Comparison of ENCODE assay signal across 11 cellular contexts in genomic region chr1:52867060-52867845, GRCh38. TPM values are rescaled to one million over a fixed set of nuclear protein-coding genes. Genes with fewer than 3 reads are reported as not detected.
A peak's percentile ranks its signal among the peaks of the same experiment; 100 is the strongest.
DNase-seq lines count a peak whose midpoint lies in the region; ATAC-seq, FAIRE-seq and TF ChIP-seq lines count a peak whose summit lies in the region.
"Had no signal": no experiment of that assay in that cellular context is flagged by ENCODE, and none has a peak within 500 bp of the region (broad histone marks: within the 10 kb centered on the region; RNA-seq: fewer than 3 reads in every experiment).

No MANE protein-coding gene starts in this region.

- intact Hi-C loops in endothelial cell of umbilical vein (cut with micrococcal nuclease) (no loop called here), Right ventricle myocardium superior (cut with DNase I) (no loop called here)

- dilution Hi-C loops in endothelial cell of umbilical vein (cut with MboI; ENCODE audit: extremely low pct_ligation_motif_present, low sequenced_read_pairs), result no loop called here

- H3K9me3 ChIP-seq in endothelial cell of umbilical vein (replicated peaks; ENCODE audit: control insufficient read depth, insufficient read depth, low read length), result no peaks in the 10 kb centered on the region

- H2AFZ ChIP-seq in endothelial cell of umbilical vein (ENCODE audit: low read depth, low read length), result no peak overlapping the region

- POLR2A ChIA-PET in endothelial cell of umbilical vein (lab: Charles Lee), result no interaction called here

- FAIRE-seq in endothelial cell of umbilical vein (lab: Jason Lieb, UNC), result peak; percentile 31
- no peak for FAIRE-seq in urothelium cell line (lab: Jason Lieb, UNC)

- TF ChIP-seq POLR2A in endothelial cell of umbilical vein (IDR thresholded peaks at IDR 0.05; ENCODE audit: low read depth, low read length), result no peak

- CTCF ChIA-PET in endothelial cell of umbilical vein (lab: Charles Lee), result interaction anchor here (0.5 to 1.3 kb wide), 3 partner anchors 10 to 26 kb away, joined by 3 to 4 read pairs (median 3); no protein-coding TSS in a partner anchor

- H3K27ac ChIP-seq in endothelial cell of umbilical vein (ENCODE audit: insufficient read depth, low read depth, low read length), result no peak overlapping the region
- H3K27ac ChIP-seq: cardiac muscle cell had no signal

- H3K9ac ChIP-seq in endothelial cell of umbilical vein (replicated peaks; ENCODE audit: extremely low read depth, insufficient read depth, low read length), result no peak overlapping the region

- H3K4me1 ChIP-seq in endothelial cell of umbilical vein (ENCODE audit: control insufficient read depth, extremely low read depth, insufficient read depth, low read length), result no peaks in the 10 kb centered on the region

- ATAC-seq in GM18517 (IDR thresholded peaks at IDR 0.05; ENCODE audit: unreplicated experiment) (peak; percentile 92), HG03103 (IDR thresholded peaks at IDR 0.05; ENCODE audit: low read depth, unreplicated experiment) (peak; percentile 65), Right ventricle myocardium superior (ENCODE audit: poor library complexity) (no peak), HG02970 (IDR thresholded peaks at IDR 0.05; ENCODE audit: low FRiP score, unreplicated experiment) (no peak)
- ATAC-seq: Panc1 had no signal

- BruUV-seq in endothelial cell of umbilical vein (replicated peaks; lab: Mats Ljungman, UMichigan), result no TSS peak

- no peaks in the 10 kb centered on the region for H3K9me1 ChIP-seq in endothelial cell of umbilical vein (replicated peaks; ENCODE audit: control insufficient read depth, extremely low read depth, insufficient read depth, low read length)

- no peaks in the 10 kb centered on the region for H4K20me1 ChIP-seq in endothelial cell of umbilical vein (replicated peaks; ENCODE audit: control insufficient read depth, extremely low read depth, insufficient read depth, low read length)

- H3K4me2 ChIP-seq in endothelial cell of umbilical vein (ENCODE audit: insufficient read depth, low read length), result no peak overlapping the region

- H3K79me2 ChIP-seq in endothelial cell of umbilical vein (ENCODE audit: control insufficient read depth, insufficient read depth, low read length), result no peaks in the 10 kb centered on the region

- peak; percentile 74 for DNase-seq in GM20000 (ENCODE audit: low spot score)
- no peak for DNase-seq in endothelial cell of umbilical vein (ENCODE audit: low read depth, low spot score)
- no peak for DNase-seq in Right ventricle myocardium superior
- DNase-seq in activated CD4-positive, alpha-beta T cell treated with anti-CD3 and anti-CD28 coated beads for 1 hour, result no peak
- DNase-seq in urothelium cell line (ENCODE audit: low spot score), result no peak
- DNase-seq: activated CD4-positive, alpha-beta memory T cell treated with anti-CD3 and anti-CD28 coated beads, Interleukin-2, amount 10 ng/mL, durations not matched to agents 7 days and 5 days had no signal

- no peaks in the 10 kb centered on the region for H3K36me3 ChIP-seq in endothelial cell of umbilical vein (ENCODE audit: control insufficient read depth in 2 of 2, extremely low read depth in 1 of 2, insufficient read depth in 2 of 2, low read length in 2 of 2)
- H3K36me3 ChIP-seq: cardiac muscle cell had no signal

- H3K4me3 ChIP-seq in endothelial cell of umbilical vein (replicated peaks in 1 of 3; ENCODE audit: insufficient read depth in 1 of 3, low read depth in 1 of 3, low read length in 3 of 3), result no peak overlapping the region
- H3K4me3 ChIP-seq: cardiac muscle cell had no signal

- no peaks in the 10 kb centered on the region for H3K27me3 ChIP-seq in endothelial cell of umbilical vein (ENCODE audit: control insufficient read depth in 2 of 2, insufficient read depth in 2 of 2, low read length in 2 of 2)
- H3K27me3 ChIP-seq: cardiac muscle cell had no signal

- TF ChIP-seq CTCF in GM20000 (IDR thresholded peaks at IDR 0.05; ENCODE audit: extremely low read depth, missing control alignments), result no peak
- no peak for TF ChIP-seq CTCF in endothelial cell of umbilical vein (IDR thresholded peaks at IDR 0.05; ENCODE audit: extremely low read depth in 1 of 2, insufficient read depth in 1 of 2, low read depth in 1 of 2, low read length in 2 of 2)

TF ChIP-seq in endothelial cell of umbilical vein, 7 proteins besides CTCF, POLR2A, EP300 and RAD21:
- no peak for TF ChIP-seq MAX (IDR thresholded peaks at IDR 0.05; ENCODE audit: insufficient read depth, insufficient read length)
- no peak for TF ChIP-seq MYC (IDR thresholded peaks at IDR 0.05; ENCODE audit: low read depth, low read length)
- TF ChIP-seq EZH2 (IDR thresholded peaks at IDR 0.05; ENCODE audit: borderline replicate concordance, low read depth, low read length, severe bottlenecking), result no peak
- no peak for TF ChIP-seq FOS (IDR thresholded peaks at IDR 0.05; ENCODE audit: borderline replicate concordance, insufficient read depth, low read length)
- no peak for TF ChIP-seq POLR2AphosphoS5 (IDR thresholded peaks at IDR 0.05; ENCODE audit: insufficient read depth, low read depth, low read length)
- TF ChIP-seq JUN (IDR thresholded peaks at IDR 0.05; ENCODE audit: borderline replicate concordance, insufficient read depth, insufficient read length, low read depth), result no peak
- TF ChIP-seq GATA2 (IDR thresholded peaks at IDR 0.05; ENCODE audit: insufficient read depth, insufficient read length, low read depth, low read length), result no peak

RNA-seq across cellular contexts. Expression of gene ZYG11A, which starts 24.7 kb away (rescaled TPM):
- total RNA-seq in endothelial cell of umbilical vein (1.3 and 2.1 TPM in 2 replicates), Right ventricle myocardium superior (not detected)
- 0.35 and 0.40 TPM in 2 replicates for polyA plus RNA-seq in endothelial cell of umbilical vein
- 0.58 and 0.63 TPM in 2 replicates for polyA plus RNA-seq in endothelial cell of umbilical vein (2011; cell fraction: cytosol; rRNA removed)
- polyA plus RNA-seq in endothelial cell of umbilical vein (2011; cell fraction: nucleus; rRNA removed), result 1.7 and 2.3 TPM in 2 replicates
- polyA plus RNA-seq in endothelial cell of umbilical vein (2012), result 1.1 and 1.2 TPM in 2 replicates
- polyA minus RNA-seq in endothelial cell of umbilical vein, result 2.1 and 2.3 TPM in 2 replicates
- 8.5 TPM for polyA minus RNA-seq in endothelial cell of umbilical vein (2011; cell fraction: cytosol; rRNA and poly(A)+ RNA removed)
- 2.1 and 3.3 TPM in 2 replicates for polyA minus RNA-seq in endothelial cell of umbilical vein (2011; cell fraction: nucleus; rRNA and poly(A)+ RNA removed)

RNA-seq across cellular contexts. Expression of gene ECHDC2, which starts 54.3 kb away (rescaled TPM):
- 56.8 and 69.9 TPM in 2 replicates for total RNA-seq in endothelial cell of umbilical vein
- polyA plus RNA-seq in endothelial cell of umbilical vein, result 38.3 and 38.7 TPM in 2 replicates
- polyA plus RNA-seq in endothelial cell of umbilical vein (2011; cell fraction: cytosol; rRNA removed), result 16.0 and 23.7 TPM in 2 replicates
- polyA plus RNA-seq in endothelial cell of umbilical vein (2011; cell fraction: nucleus; rRNA removed), result 209 and 246 TPM in 2 replicates
- 35.6 and 35.9 TPM in 2 replicates for polyA plus RNA-seq in endothelial cell of umbilical vein (2012)
- polyA minus RNA-seq in endothelial cell of umbilical vein, result 19.6 and 22.1 TPM in 2 replicates
- polyA minus RNA-seq in endothelial cell of umbilical vein (2011; cell fraction: cytosol; rRNA and poly(A)+ RNA removed), result not detected
- polyA minus RNA-seq in endothelial cell of umbilical vein (2011; cell fraction: nucleus; rRNA and poly(A)+ RNA removed), result 30.5 and 32.3 TPM in 2 replicates
- total RNA-seq in Right ventricle myocardium superior, result 147 TPM

RNA-seq across cellular contexts. Expression of gene SCP2, which starts 59.8 kb away (rescaled TPM):
- total RNA-seq in endothelial cell of umbilical vein, result 92.7 and 101 TPM in 2 replicates
- polyA plus RNA-seq in endothelial cell of umbilical vein, result 26.5 and 42.4 TPM in 2 replicates
- 66.1 and 69.0 TPM in 2 replicates for polyA plus RNA-seq in endothelial cell of umbilical vein (2011; cell fraction: cytosol; rRNA removed)
- polyA plus RNA-seq in endothelial cell of umbilical vein (2011; cell fraction: nucleus; rRNA removed), result 28.8 and 48.7 TPM in 2 replicates
- 104 and 144 TPM in 2 replicates for polyA plus RNA-seq in endothelial cell of umbilical vein (2012)
- polyA minus RNA-seq in endothelial cell of umbilical vein, result 31.8 and 42.2 TPM in 2 replicates
- polyA minus RNA-seq in endothelial cell of umbilical vein (2011; cell fraction: cytosol; rRNA and poly(A)+ RNA removed), result 12.9 TPM
- polyA minus RNA-seq in endothelial cell of umbilical vein (2011; cell fraction: nucleus; rRNA and poly(A)+ RNA removed), result 18.5 and 24.5 TPM in 2 replicates
- total RNA-seq in Right ventricle myocardium superior, result 155 TPM

Comparison
In these comparisons a context has a peak if more than half of its experiments do, and no peak if none do; other contexts are left out.
1. ATAC-seq: peak in GM18517 (single experiment) and HG03103 (single experiment); none in Right ventricle myocardium superior (single experiment) and HG02970 (single experiment).